Comparison of ENCODE assay signal across 1 cellular context in genomic region chr17:78369791-78370381, GRCh38.
TF ChIP-seq lines count a peak whose summit lies in the region.

No MANE protein-coding gene starts in this region.

TF ChIP-seq in GM23338, 12 proteins besides CTCF, POLR2A, EP300 and RAD21 (continued from another document):
- TF ChIP-seq REST (IDR thresholded peaks at IDR 0.05; ENCODE audit: unreplicated experiment) (no peak), STAT1 (IDR thresholded peaks at IDR 0.05; ENCODE audit: unreplicated experiment) (no peak), ZNF462 (CRISPR knock-in tag; IDR thresholded peaks at IDR 0.05) (no peak), NANOG (IDR thresholded peaks at IDR 0.05; ENCODE audit: borderline replicate concordance) (no peak), ZNF331 (CRISPR knock-in tag; IDR thresholded peaks at IDR 0.05; ENCODE audit: low read depth) (no peak), EZH2phosphoT487 (IDR thresholded peaks at IDR 0.05; ENCODE audit: unreplicated experiment) (no peak), ETS1 (IDR thresholded peaks at IDR 0.05) (no peak)
